In the genomic region with DNA sequence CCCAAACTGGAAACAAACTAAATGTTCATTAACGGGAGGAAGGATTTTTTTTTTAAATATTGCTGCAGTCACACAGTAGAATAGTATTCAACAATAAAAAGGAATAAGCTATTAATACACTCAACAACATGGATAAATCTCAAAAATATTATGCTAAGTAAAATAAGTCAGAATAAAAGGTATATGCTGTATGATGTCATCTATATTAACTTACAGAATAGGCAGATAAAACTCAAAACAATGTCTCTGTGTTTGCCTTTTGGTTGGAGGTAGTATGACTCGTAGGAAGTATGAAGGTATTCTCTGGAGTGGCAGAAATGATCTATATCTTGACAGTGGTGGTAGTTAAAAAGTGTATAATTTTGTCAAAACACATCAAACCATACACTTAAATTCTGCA, we compare ENCODE assay signal across 26 cellular contexts. TPM values are rescaled to one million over a fixed set of nuclear protein-coding genes. Genes with fewer than 3 reads are reported as not detected.
"Had no signal": no experiment of that assay in that cellular context is flagged by ENCODE, and none has a peak within 500 bp of the region (broad histone marks: within the 10 kb centered on the region; RNA-seq: fewer than 3 reads in every experiment).

No MANE protein-coding gene starts in this region.

- H3K4me2 ChIP-seq: neural progenitor cell, smooth muscle cell had no signal

- H3K9ac ChIP-seq: neural progenitor cell, parathyroid adenoma had no signal

- DNase-seq: natural killer cell; occipital lobe; ovary; posterior cingulate gyrus; psoas muscle; right cardiac atrium; spleen; stimulated activated CD4-positive, alpha-beta T cell treated with anti-CD3 and anti-CD28 coated beads, Interleukin-12 subunit alpha, Interleukin-12 subunit beta, amount 100 ng/mL, for 4 hours; stimulated activated CD4-positive, alpha-beta T cell treated with anti-CD3 and anti-CD28 coated beads, Interleukin-1b, Interleukin-23, amount 100 ng/mL, for 48 hours; stimulated activated CD4-positive, alpha-beta T cell treated with anti-CD3 and anti-CD28 coated beads, Interleukin-4, amount 100 ng/mL, for 1 hour; stimulated activated CD4-positive, alpha-beta T cell treated with anti-CD3 and anti-CD28 coated beads, Interleukin-4, amount 100 ng/mL, for 4 hours; stimulated activated CD8-positive, alpha-beta memory T cell treated with anti-CD3 and anti-CD28 coated beads, Interleukin-4, amount 100 ng/mL, for 48 hours; stimulated activated naive CD4-positive, alpha-beta T cell; stimulated activated naive CD8-positive, alpha-beta T cell treated with anti-CD3 and anti-CD28 coated beads, Interleukin-15, amount 100 ng/mL, for 72 hours; stimulated activated naive CD8-positive, alpha-beta T cell treated with anti-CD3 and anti-CD28 coated beads, Interleukin-15, Interleukin-2, amounts not matched to agents 100 U/mL and 50 U/mL, for 24 hours; substantia nigra; testis; tibial artery; transverse colon; upper lobe of right lung; uterus had no signal

- H2AFZ ChIP-seq: neural progenitor cell, parathyroid adenoma had no signal

- H3K27ac ChIP-seq: neural progenitor cell, ovary, parathyroid adenoma, psoas muscle, skin epidermis, spleen, suprapubic skin, testis, tibial artery, transverse colon, upper lobe of right lung, uterus had no signal

- H3K79me2 ChIP-seq: parathyroid adenoma had no signal

- H3K4me1 ChIP-seq: neural progenitor cell, parathyroid adenoma, psoas muscle, spleen, suprapubic skin, testis, transverse colon, upper lobe of right lung, uterus had no signal

- H3K27me3 ChIP-seq: neural progenitor cell, ovary, testis, tibial artery had no signal

- H3K9me3 ChIP-seq: ovary, psoas muscle, spleen, suprapubic skin, testis, tibial artery, transverse colon, upper lobe of right lung, uterus had no signal

- H3K4me3 ChIP-seq: neural progenitor cell, ovary, psoas muscle, skin epidermis, smooth muscle cell, spleen, suprapubic skin, testis, tibial artery, transverse colon, upper lobe of right lung, uterus had no signal

- H3K36me3 ChIP-seq: neural progenitor cell, ovary, spleen, suprapubic skin, tibial artery, transverse colon, upper lobe of right lung, uterus had no signal

RNA-seq across cellular contexts. Expression of a gene that starts 6.1 kb away (rescaled TPM):
- total RNA-seq: natural killer cell had no signal
